In the genomic region with DNA sequence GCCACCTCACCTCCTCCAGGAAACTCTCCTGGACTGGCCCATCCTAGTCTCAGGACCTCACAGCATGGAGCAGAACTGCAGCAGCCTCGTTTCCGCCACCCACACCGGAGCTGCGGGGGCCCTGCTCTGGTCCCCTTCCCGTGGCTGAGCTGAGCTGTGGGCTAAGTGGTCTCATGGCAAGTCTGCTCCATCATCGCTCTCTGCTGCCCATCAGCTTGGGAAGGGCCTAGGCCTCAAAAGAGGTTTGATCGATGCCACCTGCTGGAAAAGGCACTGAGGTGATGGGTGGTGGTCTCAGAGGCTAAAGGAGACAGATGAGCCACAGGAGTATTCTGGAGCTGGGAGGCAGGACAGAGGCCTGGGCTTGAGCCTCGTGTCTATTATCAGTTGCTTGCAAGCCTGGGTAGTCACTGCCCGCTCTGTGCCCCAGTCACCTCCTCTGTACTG, we compare ENCODE assay signal across 18 cellular contexts. TPM values are rescaled to one million over a fixed set of nuclear protein-coding genes. Genes with fewer than 3 reads are reported as not detected.
A peak's percentile ranks its signal among the peaks of the same experiment; 100 is the strongest.
DNase-seq lines count a peak whose midpoint lies in the region; ATAC-seq, FAIRE-seq and TF ChIP-seq lines count a peak whose summit lies in the region.
"Had no signal": no experiment of that assay in that cellular context is flagged by ENCODE, and none has a peak within 500 bp of the region (broad histone marks: within the 10 kb centered on the region; RNA-seq: fewer than 3 reads in every experiment).

No MANE protein-coding gene starts in this region.

- H3K4me3 Mint-ChIP-seq in effector memory CD8-positive, alpha-beta T cell: peak overlapping the region; percentile 65 to 71
- H3K4me3 Mint-ChIP-seq in activated CD4-positive, alpha-beta T cell treated with anti-CD3 and anti-CD28 coated beads for 36 hours: no peak overlapping the region

- no peaks in the 10 kb centered on the region for H3K9me3 ChIP-seq in IMR-90 (ENCODE audit: control insufficient read depth, insufficient read depth, low read length)
- H3K9me3 ChIP-seq: SJCRH30, tibial nerve had no signal

- H2AK5ac ChIP-seq in IMR-90 (ENCODE audit: low read depth, low read length): peak overlapping the region; percentile 4; the same call in 1 of the 2 replicates

- H3K4me3 ChIP-seq in IMR-90 (ENCODE audit: insufficient read depth, low read depth, low read length) (no peak overlapping the region), retinal pigment epithelial cell (ENCODE audit: low read length) (no peak overlapping the region)
- H3K4me3 ChIP-seq: SJCRH30, tibial nerve had no signal

- no peaks in the 10 kb centered on the region for H3K9me3 Mint-ChIP-seq in effector memory CD8-positive, alpha-beta T cell
- no peaks in the 10 kb centered on the region for H3K9me3 Mint-ChIP-seq in activated CD4-positive, alpha-beta T cell treated with anti-CD3 and anti-CD28 coated beads for 36 hours (ENCODE audit: low read depth)

- dilution Hi-C loops in IMR-90 (cut with HindIII; ENCODE audit: low sequenced_read_pairs, unreplicated experiment): no loop called here

- H2AK9ac ChIP-seq in IMR-90 (replicated peaks; ENCODE audit: low read depth, low read length, poor library complexity): no peak overlapping the region

- H3K9ac ChIP-seq in IMR-90 (ENCODE audit: low read depth, low read length): no peak overlapping the region

- no peak for TF ChIP-seq POLR2A in IMR-90 (IDR thresholded peaks at IDR 0.05; ENCODE audit: low read depth, low read length)

- CTCF ChIA-PET in IMR-90 (lab: Yijun Ruan, JAX): no interaction called here
- CTCF ChIA-PET in activated CD4-positive, alpha-beta T cell treated with anti-CD3 and anti-CD28 coated beads for 36 hours (lab: Charles Lee): interaction anchor here (0.5 to 1.2 kb wide), 2 partner anchors 61 to 117 kb away, joined by 3 read pairs; no protein-coding TSS in a partner anchor

- in situ Hi-C loops in IMR-90 (cut with MboI; ENCODE audit: low sequenced_read_pairs): no loop called here

- H3K4me2 ChIP-seq in IMR-90 (ENCODE audit: low read depth, low read length): no peak overlapping the region

- no peaks in the 10 kb centered on the region for H3K27me3 Mint-ChIP-seq in effector memory CD8-positive, alpha-beta T cell
- no peaks in the 10 kb centered on the region for H3K27me3 Mint-ChIP-seq in activated CD4-positive, alpha-beta T cell treated with anti-CD3 and anti-CD28 coated beads for 36 hours

- H3K27ac ChIP-seq in IMR-90 (ENCODE audit: insufficient read depth, low read length): no peak overlapping the region
- H3K27ac ChIP-seq: SJCRH30, tibial nerve had no signal

- no peak overlapping the region for H4K5ac ChIP-seq in IMR-90 (ENCODE audit: low read depth, low read length)

- peaks cover 18% of the 10 kb centered on the region for H4K20me1 ChIP-seq in IMR-90 (ENCODE audit: insufficient read depth, low read length)

- H3K9me1 ChIP-seq in IMR-90 (ENCODE audit: insufficient read depth, low read length): peaks cover 28% of the 10 kb centered on the region

- no peak overlapping the region; the same call in 1 of the 2 replicates for H3K14ac ChIP-seq in IMR-90 (replicated peaks; ENCODE audit: low read depth, low read length)

- 0 out of 2 replicates have a peak, but pooled peaks cover 2% of the 10 kb centered on the region for H3K36me3 ChIP-seq in IMR-90 (ENCODE audit: control insufficient read depth, insufficient read depth, low read length)
- H3K36me3 ChIP-seq: SJCRH30 had no signal

- FAIRE-seq in D721Med (lab: Jason Lieb, UNC): no peak
- FAIRE-seq: A204.1, endometrium had no signal

- no peak overlapping the region for H3K23ac ChIP-seq in IMR-90 (ENCODE audit: low read depth, low read length)

- no peak overlapping the region for H3K4ac ChIP-seq in IMR-90 (ENCODE audit: low read depth, low read length)

- H2AFZ ChIP-seq in IMR-90 (replicated peaks; ENCODE audit: low read length, poor library complexity): no peak overlapping the region

- H3K27me3 ChIP-seq in IMR-90 (ENCODE audit: control insufficient read depth, insufficient read depth, low read length): no peaks in the 10 kb centered on the region
- H3K27me3 ChIP-seq: SJCRH30, tibial nerve had no signal

- H3K79me1 ChIP-seq in IMR-90 (ENCODE audit: low read depth in 1 of 2, low read length in 2 of 2): peaks cover 0 to 17% of the 10 kb centered on the region in 2 experiments; a peak in 2 of 4 replicates

- H3K36me3 Mint-ChIP-seq in effector memory CD8-positive, alpha-beta T cell (ENCODE audit: insufficient read depth): peaks cover 27% of the 10 kb centered on the region
- H3K36me3 Mint-ChIP-seq in activated CD4-positive, alpha-beta T cell treated with anti-CD3 and anti-CD28 coated beads for 36 hours (ENCODE audit: low read depth): no peaks in the 10 kb centered on the region

- no peak for TF ChIP-seq CTCF in IMR-90 (conservative IDR thresholded peaks at IDR 0.05; ENCODE audit: low read depth, low read length)
- peak; percentile 10 for TF ChIP-seq CTCF in retinal pigment epithelial cell (conservative IDR thresholded peaks at IDR 0.05; ENCODE audit: low read depth, low read length)
- TF ChIP-seq CTCF in D721Med (IDR thresholded peaks at IDR 0.05; ENCODE audit: insufficient read depth, missing control alignments): no peak

- no peak overlapping the region for H2BK5ac ChIP-seq in IMR-90 (ENCODE audit: low read depth, low read length, poor library complexity, severe bottlenecking)

- no peak overlapping the region for H4K8ac ChIP-seq in IMR-90 (ENCODE audit: low read depth in 2 of 2, low read length in 2 of 2)

- no TSS peak for BruUV-seq in IMR-90 (replicated peaks; lab: Mats Ljungman, UMichigan)

- no peak overlapping the region for H3K56ac ChIP-seq in IMR-90 (ENCODE audit: extremely low read depth, insufficient read depth, low read length)

- DNase-seq in NCI-H82 (lab: John Stamatoyannopoulos, UW): peak; percentile 54
- DNase-seq in NCI-H82 treated with DMSO at 0.1 percent for 48 hours (lab: John Stamatoyannopoulos, UW; ENCODE audit: unreplicated experiment): no peak
- no peak for DNase-seq in IMR-90
- DNase-seq in effector memory CD8-positive, alpha-beta T cell: no peak
- no peak for DNase-seq in retinal pigment epithelial cell (ENCODE audit: low read depth)
- no peak for DNase-seq in NCI-H446 (lab: John Stamatoyannopoulos, UW)
- DNase-seq in D721Med (ENCODE audit: insufficient read length, low spot score): no peak
- no peak for DNase-seq in activated CD4-positive, alpha-beta T cell treated with anti-CD3 and anti-CD28 coated beads for 36 hours
- DNase-seq: activated CD4-positive, alpha-beta T cell treated with anti-CD3 and anti-CD28 coated beads for 4 hours; activated T-cell treated with anti-CD3 and anti-CD28 coated beads, Interleukin-2, amount 50 U/mL, for 1 hour; cerebellar nuclear complex; EL; NCI-H1417 treated with DMSO at 0.1 percent for 48 hours; NCI-H2227 treated with DMSO at 0.1 percent for 48 hours; SJCRH30 had no signal

- no peak overlapping the region; the same call in 1 of the 2 replicates for H2BK20ac ChIP-seq in IMR-90 (ENCODE audit: low read depth, low read length)

- no peak overlapping the region for H2BK15ac ChIP-seq in IMR-90 (ENCODE audit: low read depth, low read length)

- no peak overlapping the region for H3K18ac ChIP-seq in IMR-90 (ENCODE audit: low read depth, low read length)

- peaks cover 27% of the 10 kb centered on the region for H3K4me1 ChIP-seq in IMR-90 (ENCODE audit: control insufficient read depth, insufficient read depth, low read length)
- H3K4me1 ChIP-seq: SJCRH30, tibial nerve had no signal

- no peak for ATAC-seq in IMR-90 (ENCODE audit: low read depth)
- no peak for ATAC-seq in effector memory CD8-positive, alpha-beta T cell (replicated peaks)
- no peak for ATAC-seq in activated CD4-positive, alpha-beta T cell treated with anti-CD3 and anti-CD28 coated beads for 36 hours

- peak overlapping the region; percentile 98 to 99 for H3K27ac Mint-ChIP-seq in effector memory CD8-positive, alpha-beta T cell
- H3K27ac Mint-ChIP-seq in activated CD4-positive, alpha-beta T cell treated with anti-CD3 and anti-CD28 coated beads for 36 hours: no peak overlapping the region

- WGBS in IMR-90 (ENCODE audit: extremely low coverage in 2 of 2, insufficient read length in 1 of 2), 2 experiments: 79% methylated on average over 7 of the region's 9 CpGs; no CpG with 5 or more reads in 1 of the 2 experiments

- intact Hi-C loops in IMR-90 (cut with micrococcal nuclease): no loop called here
- intact Hi-C loops in activated CD4-positive, alpha-beta T cell treated with anti-CD3 and anti-CD28 coated beads for 36 hours (cut with DNase I, micrococcal nuclease): loop anchor here in 1 of 2 experiments (10.0 kb wide), 1 partner anchor 984 kb away; no protein-coding TSS in a partner anchor

- TF ChIP-seq RAD21 in IMR-90 (IDR thresholded peaks at IDR 0.05; ENCODE audit: low read length): no peak

- POLR2A ChIA-PET in IMR-90 (lab: Charles Lee; ENCODE audit: unreplicated experiment): no interaction called here
- POLR2A ChIA-PET in activated CD4-positive, alpha-beta T cell treated with anti-CD3 and anti-CD28 coated beads for 36 hours (lab: Charles Lee): no interaction called here

- peaks cover 44 to 46% of the 10 kb centered on the region in 2 donors for H3K4me1 Mint-ChIP-seq in effector memory CD8-positive, alpha-beta T cell (ENCODE audit: low read depth in 2 of 2)
- H3K4me1 Mint-ChIP-seq in activated CD4-positive, alpha-beta T cell treated with anti-CD3 and anti-CD28 coated beads for 36 hours: peaks cover 27% of the 10 kb centered on the region

- H2BK120ac ChIP-seq in IMR-90 (ENCODE audit: low read depth, low read length): no peak overlapping the region

- H4K91ac ChIP-seq in IMR-90 (ENCODE audit: insufficient read depth, low read depth, low read length): no peak overlapping the region; the same call in 1 of the 2 replicates

TF ChIP-seq in IMR-90, 13 proteins besides CTCF, POLR2A, EP300 and RAD21 (continues in another document):
- TF ChIP-seq NFE2L2 (IDR thresholded peaks at IDR 0.05; ENCODE audit: low read depth, low read length) (no peak), RFX5 (IDR thresholded peaks at IDR 0.05; ENCODE audit: low read depth, low read length) (no peak), SMC3 (IDR thresholded peaks at IDR 0.05; ENCODE audit: low read depth, low read length) (no peak), FOS (IDR thresholded peaks at IDR 0.05; ENCODE audit: low read depth, low read length) (no peak), BHLHE40 (IDR thresholded peaks at IDR 0.05; ENCODE audit: low read depth, low read length) (no peak), MAZ (IDR thresholded peaks at IDR 0.05; ENCODE audit: borderline replicate concordance, low read depth, low read length) (no peak)

RNA-seq across cellular contexts. Expression of gene ITGAE, which starts 1.8 kb away (rescaled TPM):
- 47.8 and 54.1 TPM in 2 replicates for total RNA-seq in IMR-90 (2012; rRNA removed)
- polyA plus RNA-seq in IMR-90 (2012; rRNA removed): 57.8 and 60.8 TPM in 2 replicates
- 57.4 and 63.7 TPM in 2 replicates for polyA plus RNA-seq in IMR-90 (2012; cell fraction: cytosol; rRNA removed)
- 15.2 and 56.8 TPM in 2 replicates for polyA plus RNA-seq in IMR-90 (2012; cell fraction: nucleus; rRNA removed; ENCODE audit: low replicate concordance)
- 10 to 100 TPM; 20.9 to 41.1 TPM for total RNA-seq in activated CD4-positive, alpha-beta T cell treated with anti-CD3 and anti-CD28 coated beads for 36 hours

RNA-seq across cellular contexts. Expression of gene NCBP3, which starts 46.8 kb away (rescaled TPM):
- 10.8 and 15.6 TPM in 2 replicates for total RNA-seq in IMR-90 (2012; rRNA removed)
- polyA plus RNA-seq in IMR-90 (2012; rRNA removed): 13.5 and 21.0 TPM in 2 replicates
- polyA plus RNA-seq in IMR-90 (2012; cell fraction: cytosol; rRNA removed): 2.5 and 4.0 TPM in 2 replicates
- polyA plus RNA-seq in IMR-90 (2012; cell fraction: nucleus; rRNA removed; ENCODE audit: low replicate concordance): 10.1 and 46.4 TPM in 2 replicates
- total RNA-seq in activated CD4-positive, alpha-beta T cell treated with anti-CD3 and anti-CD28 coated beads for 36 hours: 10 to 100 TPM; 35.9 to 44.6 TPM
